ENCODE assay signal across 8 cellular contexts in the genomic region with DNA sequence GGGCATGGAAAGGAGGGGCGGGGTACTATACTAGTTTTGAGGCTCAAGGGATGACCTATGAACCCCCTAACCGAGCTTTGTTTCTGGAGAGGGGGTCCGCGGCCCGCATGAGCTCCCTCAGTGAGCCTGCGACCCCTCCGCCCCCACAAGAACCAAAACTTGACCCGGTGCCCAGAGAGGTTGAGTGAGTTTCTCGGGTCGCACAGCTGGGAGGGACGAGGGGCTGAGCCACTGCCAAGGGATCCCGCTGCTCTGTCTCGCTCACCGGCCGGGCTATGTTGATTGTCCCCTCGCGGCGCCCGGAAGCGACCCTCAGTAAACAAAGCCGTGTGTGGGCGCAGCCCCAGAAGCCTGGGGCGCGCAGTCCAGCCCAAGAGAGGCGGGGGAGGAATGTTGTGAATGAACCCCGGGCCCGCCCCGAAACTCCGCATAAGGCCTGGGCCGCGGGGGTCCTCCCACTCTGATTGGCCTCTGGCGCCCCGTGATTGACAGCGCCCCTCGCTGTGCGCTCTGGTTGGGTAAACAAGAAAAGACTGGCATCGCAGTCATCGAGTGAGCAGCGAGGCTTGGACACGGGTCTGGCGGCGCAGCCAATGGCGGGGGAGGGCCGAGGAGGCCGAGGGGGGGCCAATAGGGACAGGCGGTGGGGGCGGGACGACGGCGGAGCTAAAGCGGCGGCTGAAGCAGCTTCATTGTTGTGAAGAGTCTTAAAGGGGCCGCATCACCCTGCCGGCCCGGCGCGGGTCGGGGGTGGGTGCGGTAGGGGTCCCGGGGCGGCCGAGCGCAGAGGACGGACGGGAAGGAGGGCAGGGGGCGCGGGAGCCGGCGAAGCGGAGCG. TPM values are rescaled to one million over a fixed set of nuclear protein-coding genes. Genes with fewer than 3 reads are reported as not detected.
A peak's percentile ranks its signal among the peaks of the same experiment; 100 is the strongest.
DNase-seq lines count a peak whose midpoint lies in the region; ATAC-seq and TF ChIP-seq lines count a peak whose summit lies in the region.

TSS of gene ZSWIM4 (plus strand) at position 692 of the 838 bp plus-strand sequence. CDS start 206 bp downstream, outside the sequence.

- no peaks in the 10 kb centered on the region for H3K27me3 ChIP-seq in thymus (ENCODE audit: control insufficient read depth, insufficient read depth)

- peak; percentile 94 for ATAC-seq in HG02642 (IDR thresholded peaks at IDR 0.05; ENCODE audit: poor library complexity, unreplicated experiment)

- peaks cover 13% of the 10 kb centered on the region for H3K4me1 ChIP-seq in thymus (ENCODE audit: control insufficient read depth, insufficient read depth, low read length)

- peaks cover 24% of the 10 kb centered on the region for H3K4me1 Mint-ChIP-seq in activated naive CD8-positive, alpha-beta T cell treated with anti-CD3 and anti-CD28 coated beads for 36 hours
- peaks cover 39% of the 10 kb centered on the region for H3K4me1 Mint-ChIP-seq in osteocyte (ENCODE audit: unreplicated experiment)

- WGBS in thymus = 1% methylated on average over 71 of the region's 71 CpGs

- H3K4me3 ChIP-seq in thymus (ENCODE audit: low read length) = peak within 1 kb of the TSS; percentile 97

- H3K9me3 ChIP-seq in thymus (ENCODE audit: control insufficient read depth) = no peaks in the 10 kb centered on the region

- peak within 1 kb of the TSS; percentile 87 for H3K27ac ChIP-seq in thymus (ENCODE audit: low read depth)

- no peaks in the 10 kb centered on the region for H3K9me3 Mint-ChIP-seq in activated naive CD8-positive, alpha-beta T cell treated with anti-CD3 and anti-CD28 coated beads for 36 hours
- H3K9me3 Mint-ChIP-seq in osteocyte (ENCODE audit: unreplicated experiment) = no peaks in the 10 kb centered on the region

- no peaks in the 10 kb centered on the region for H3K27me3 Mint-ChIP-seq in activated naive CD8-positive, alpha-beta T cell treated with anti-CD3 and anti-CD28 coated beads for 36 hours
- no peaks in the 10 kb centered on the region for H3K27me3 Mint-ChIP-seq in osteocyte (ENCODE audit: unreplicated experiment)

- H3K36me3 ChIP-seq in thymus (ENCODE audit: control insufficient read depth, insufficient read depth) = peaks cover 3% of the 10 kb centered on the region

- intact Hi-C loops in head of caudate nucleus (cut with DNase I) = loop anchor here (5.0 kb wide), 1 partner anchor 67 kb away; no protein-coding TSS in a partner anchor

- peak within 1 kb of the TSS; percentile 98 for H3K4me3 Mint-ChIP-seq in activated naive CD8-positive, alpha-beta T cell treated with anti-CD3 and anti-CD28 coated beads for 36 hours
- H3K4me3 Mint-ChIP-seq in osteocyte (ENCODE audit: unreplicated experiment) = peak within 1 kb of the TSS; percentile 99

- TF ChIP-seq CTCF in GM10266 (IDR thresholded peaks at IDR 0.05; ENCODE audit: control insufficient read depth, insufficient read depth, low read depth, missing control alignments) (no peak), osteocyte (IDR thresholded peaks at IDR 0.05) (no peak)

- H3K27ac Mint-ChIP-seq in activated naive CD8-positive, alpha-beta T cell treated with anti-CD3 and anti-CD28 coated beads for 36 hours = peak within 1 kb of the TSS; percentile 87
- H3K27ac Mint-ChIP-seq in osteocyte (ENCODE audit: unreplicated experiment) = peak within 1 kb of the TSS; percentile 98

- DNase-seq in GM10266 (ENCODE audit: extremely low spot score) (peak; percentile 99), NCI-H1105 (lab: John Stamatoyannopoulos, UW) (peak; percentile 99), SKM-1 (lab: John Stamatoyannopoulos, UW; ENCODE audit: unreplicated experiment) (peak; percentile 93), head of caudate nucleus (peak; percentile 95 to 99 (median 98)), osteocyte (ENCODE audit: extremely low spot score, unreplicated experiment) (peak; percentile 99)
- DNase-seq in activated naive CD8-positive, alpha-beta T cell treated with anti-CD3 and anti-CD28 coated beads for 36 hours = peak; percentile 98

- no peaks in the 10 kb centered on the region for H3K36me3 Mint-ChIP-seq in activated naive CD8-positive, alpha-beta T cell treated with anti-CD3 and anti-CD28 coated beads for 36 hours
- peaks cover 2% of the 10 kb centered on the region for H3K36me3 Mint-ChIP-seq in osteocyte (ENCODE audit: unreplicated experiment)

RNA-seq across cellular contexts. Expression of gene ZSWIM4, which starts in this region (rescaled TPM):
- 1 to 10 TPM; 4.3 to 4.4 TPM for total RNA-seq in activated naive CD8-positive, alpha-beta T cell treated with anti-CD3 and anti-CD28 coated beads for 36 hours
- 14.0 and 15.1 TPM in 2 replicates for total RNA-seq in osteocyte
- 3.3 TPM for polyA plus RNA-seq in thymus

Comparison
In these comparisons a context has a peak if more than half of its experiments do, and no peak if none do; other contexts are left out.
1. Peak in every context shown above with its lines: DNase-seq, ATAC-seq, H3K4me3 ChIP-seq and H3K27ac ChIP-seq.